1 cellular context compared by ENCODE assay signal in genomic region chr6:170516783-170517616, GRCh38.
TF ChIP-seq lines count a peak whose summit lies in the region.

No MANE protein-coding gene starts in this region.

TF ChIP-seq in K562, 482 proteins besides CTCF, POLR2A, EP300 and RAD21 (continued from another document):
- TF ChIP-seq CREB3L1 (IDR thresholded peaks at IDR 0.05; ENCODE audit: borderline replicate concordance, low read depth) = peak; percentile 62; the same call in 1 of the 2 replicates
- TF ChIP-seq NFRKB (IDR thresholded peaks at IDR 0.05; ENCODE audit: low read depth) = no peak
- peak in 1 of 2 experiments; percentile 54; a peak in 1 of 4 replicates for TF ChIP-seq RCOR1 (IDR thresholded peaks at IDR 0.05; ENCODE audit: borderline replicate concordance in 1 of 2, low read depth in 2 of 2, low read length in 2 of 2)
- TF ChIP-seq BMI1 (IDR thresholded peaks at IDR 0.05; ENCODE audit: low read length) = 0 out of 2 replicates have a peak, but pooled peaks have one; percentile 39
- TF ChIP-seq RBM39 (optimal IDR thresholded peaks at IDR 0.05; ENCODE audit: low read depth, low read length) = no peak
- TF ChIP-seq L3MBTL2 (IDR thresholded peaks at IDR 0.05) = 0 out of 2 replicates have a peak, but pooled peaks have one; percentile 43
- TF ChIP-seq ARID3A (IDR thresholded peaks at IDR 0.05; ENCODE audit: borderline replicate concordance, low read depth, low read length) = 0 out of 2 replicates have a peak, but pooled peaks have one; percentile 22
- peak; percentile 50; the same call in 1 of the 2 replicates for TF ChIP-seq DEAF1 (CRISPR knock-in tag; IDR thresholded peaks at IDR 0.05)
- no peak for TF ChIP-seq MCM7 (IDR thresholded peaks at IDR 0.05)
- peak; percentile 20 for TF ChIP-seq ZFP36 (IDR thresholded peaks at IDR 0.05; ENCODE audit: low read depth, low read length, partially characterized antibody)
- TF ChIP-seq DMBX1 (CRISPR knock-in tag; IDR thresholded peaks at IDR 0.05; ENCODE audit: borderline replicate concordance) = no peak
